12 cellular contexts compared by ENCODE assay signal in genomic region chr18:22254088-22254487, GRCh38.
"Had no signal": no experiment of that assay in that cellular context is flagged by ENCODE, and none has a peak within 500 bp of the region (broad histone marks: within the 10 kb centered on the region; RNA-seq: fewer than 3 reads in every experiment).

No MANE protein-coding gene starts in this region.

- DNase-seq: activated CD4-positive, alpha-beta T cell treated with anti-CD3 and anti-CD28 coated beads for 48 hours; activated CD8-positive, alpha-beta memory T cell treated with anti-CD3 and anti-CD28 coated beads for 24 hours; activated gamma-delta T cell treated with Interleukin-2 at 50 U/mL for 16 hours; amniotic stem cell; foreskin fibroblast; naive thymus-derived CD8-positive, alpha-beta T cell; nucleus accumbens; stimulated activated CD4-positive, alpha-beta T cell treated with anti-CD3 and anti-CD28 coated beads, Interleukin-4, amount 100 ng/mL, for 4 hours; stimulated activated CD8-positive, alpha-beta memory T cell treated with anti-CD3 and anti-CD28 coated beads, Interleukin-4, amount 100 ng/mL, for 48 hours; T-helper 2 cell had no signal

- FAIRE-seq: colon had no signal

- H3K4me3 ChIP-seq: skin epidermis had no signal
